In genomic region chrX:123504047-123504446, GRCh38 we compare ENCODE assay signal across 1 cellular context.
TF ChIP-seq lines count a peak whose summit lies in the region.

No MANE protein-coding gene starts in this region.

TF ChIP-seq in GM23338, 12 proteins besides CTCF, POLR2A, EP300 and RAD21 (continued from another document):
- TF ChIP-seq ETS1 (IDR thresholded peaks at IDR 0.05) (no peak), EZH2 (IDR thresholded peaks at IDR 0.05; ENCODE audit: low read depth, unreplicated experiment) (no peak), CREB1 (CRISPR knock-in tag; IDR thresholded peaks at IDR 0.05; ENCODE audit: low read depth) (no peak), REST (IDR thresholded peaks at IDR 0.05; ENCODE audit: unreplicated experiment) (no peak), ZNF331 (CRISPR knock-in tag; IDR thresholded peaks at IDR 0.05; ENCODE audit: low read depth) (no peak), POLR2AphosphoS5 (IDR thresholded peaks at IDR 0.05; ENCODE audit: low read depth) (no peak)
